ENCODE assay signal across 14 cellular contexts in genomic region chr5:172743112-172743959, GRCh38. TPM values are rescaled to one million over a fixed set of nuclear protein-coding genes. Genes with fewer than 3 reads are reported as not detected.
DNase-seq lines count a peak whose midpoint lies in the region; ATAC-seq lines count a peak whose summit lies in the region.
"Had no signal": no experiment of that assay in that cellular context is flagged by ENCODE, and none has a peak within 500 bp of the region (broad histone marks: within the 10 kb centered on the region; RNA-seq: fewer than 3 reads in every experiment).

No MANE protein-coding gene starts in this region.

- intact Hi-C loops in sciatic nerve (cut with DNase I): no loop called here

- DNase-seq in COLO668 (lab: John Stamatoyannopoulos, UW; ENCODE audit: unreplicated experiment) (peak; percentile 1), NCI-H2029 (lab: John Stamatoyannopoulos, UW) (peak; percentile 30), epithelial cell of prostate (ENCODE audit: low read depth, low spot score) (no peak), sciatic nerve (ENCODE audit: low spot score) (peak; percentile 3), NCI-H2196 treated with DMSO at 0.1 percent for 48 hours (lab: John Stamatoyannopoulos, UW; ENCODE audit: unreplicated experiment) (no peak)
- DNase-seq in stimulated activated CD4-positive, alpha-beta T cell treated with anti-CD3 and anti-CD28 coated beads, Interleukin-15, amount 100 ng/mL, for 24 hours: no peak
- no peak for DNase-seq in stimulated activated naive CD8-positive, alpha-beta T cell treated with anti-CD3 and anti-CD28 coated beads, Interleukin-15, Interleukin-2, amounts not matched to agents 100 U/mL and 50 U/mL, for 24 hours
- DNase-seq: activated CD4-positive, alpha-beta T cell treated with anti-CD3 and anti-CD28 coated beads, Interleukin-2, amount 50 U/mL, for 1 hour; activated naive CD4-positive, alpha-beta T cell treated with anti-CD3 and anti-CD28 coated beads, Interleukin-2, amount 50 U/mL, for 16 hours; naive B cell; NCI-H1436 treated with DMSO at 0.1 percent for 48 hours; NCI-H345; stimulated activated CD4-positive, alpha-beta T cell treated with anti-CD3 and anti-CD28 coated beads, Interleukin-4, amount 100 ng/mL, for 4 hours had no signal

- no peak for ATAC-seq in sciatic nerve
- ATAC-seq in stimulated activated naive CD8-positive, alpha-beta T cell treated with anti-CD3 and anti-CD28 coated beads, Interleukin-15, Interleukin-2, amounts not matched to agents 100 U/mL and 50 U/mL, for 24 hours: no peak
- no peak for ATAC-seq in GM21447 (IDR thresholded peaks at IDR 0.05; ENCODE audit: unreplicated experiment)

- peak overlapping the region; percentile 45 for H3K27ac ChIP-seq in epithelial cell of prostate

RNA-seq across cellular contexts. Expression of gene DUSP1, which starts 27.7 kb away (rescaled TPM):
- 296 TPM for total RNA-seq in sciatic nerve

Comparison
In these comparisons a context has a peak if more than half of its experiments do, and no peak if none do; other contexts are left out.
1. DNase-seq: peak in COLO668 (single experiment), NCI-H2029 (single experiment) and sciatic nerve (single experiment); none in epithelial cell of prostate (single experiment), stimulated activated CD4-positive, alpha-beta T cell treated with anti-CD3 and anti-CD28 coated beads, Interleukin-15, amount 100 ng/mL, for 24 hours (single experiment), stimulated activated naive CD8-positive, alpha-beta T cell treated with anti-CD3 and anti-CD28 coated beads, Interleukin-15, Interleukin-2, amounts not matched to agents 100 U/mL and 50 U/mL, for 24 hours (single experiment) and NCI-H2196 treated with DMSO at 0.1 percent for 48 hours (single experiment).